23 cellular contexts compared by ENCODE assay signal in genomic region chr18:68564961-68565360, GRCh38.
DNase-seq lines count a peak whose midpoint lies in the region; FAIRE-seq and TF ChIP-seq lines count a peak whose summit lies in the region.
"Had no signal": no experiment of that assay in that cellular context is flagged by ENCODE, and none has a peak within 500 bp of the region (broad histone marks: within the 10 kb centered on the region; RNA-seq: fewer than 3 reads in every experiment).

No MANE protein-coding gene starts in this region.

- no peak for TF ChIP-seq CTCF in astrocyte (IDR thresholded peaks at IDR 0.05; ENCODE audit: insufficient read depth, low read depth, low read length)
- no peak for TF ChIP-seq CTCF in coronary artery (IDR thresholded peaks at IDR 0.05)

- no peak overlapping the region for H3K56ac ChIP-seq in mesendoderm (ENCODE audit: low read length)

- no peak overlapping the region for H3K18ac ChIP-seq in mesendoderm (ENCODE audit: low read length)

- no peaks in the 10 kb centered on the region for H3K27me3 Mint-ChIP-seq in astrocyte (ENCODE audit: low read depth, unreplicated experiment)
- H3K27me3 Mint-ChIP-seq: effector memory CD8-positive, alpha-beta T cell had no signal

- H2AK5ac ChIP-seq in mesendoderm (ENCODE audit: low read length), result no peak overlapping the region

- no peak overlapping the region for H3K4me3 ChIP-seq in astrocyte (ENCODE audit: insufficient read depth, low read depth, low read length)
- no peak overlapping the region for H3K4me3 ChIP-seq in mesendoderm (ENCODE audit: low read length)
- no peak overlapping the region for H3K4me3 ChIP-seq in coronary artery
- H3K4me3 ChIP-seq: adrenal gland, GM12878, transverse colon had no signal

- no peak overlapping the region for H3K4ac ChIP-seq in mesendoderm (ENCODE audit: low read depth, low read length)

- H2BK120ac ChIP-seq in mesendoderm (ENCODE audit: low read depth, low read length), result no peak overlapping the region

- H4K20me1 ChIP-seq in astrocyte (ENCODE audit: insufficient read depth, low read length), result no peaks in the 10 kb centered on the region

- peak; percentile 6 for DNase-seq in EH (ENCODE audit: low read depth)
- DNase-seq in NCI-H1105 treated with DMSO at 0.1 percent for 48 hours (lab: John Stamatoyannopoulos, UW), result peak; percentile 17
- peak; percentile 84 for DNase-seq in astrocyte (ENCODE audit: low read depth)
- DNase-seq in mesendoderm, result peak; percentile 12
- DNase-seq in coronary artery (ENCODE audit: low spot score), result no peak
- DNase-seq in SKM-1 treated with dmso at 0.1 percent for 144 hours (lab: John Stamatoyannopoulos, UW; ENCODE audit: unreplicated experiment), result no peak
- no peak for DNase-seq in stimulated activated CD4-positive, alpha-beta T cell treated with anti-CD3 and anti-CD28 coated beads, Interleukin-1b, Interleukin-23, amount 100 ng/mL, for 48 hours
- DNase-seq: activated CD4-positive, alpha-beta T cell treated with anti-CD3 and anti-CD28 coated beads for 4 hours; adrenal gland; Calu3; effector memory CD8-positive, alpha-beta T cell; GDM1; hippocampal formation; naive B cell; NCI-H446 treated with DMSO at 0.1 percent for 48 hours; stimulated activated naive CD4-positive, alpha-beta T cell treated with Interleukin-2 at 50 U/mL for 16 hours; transverse colon had no signal

- H4K5ac ChIP-seq in mesendoderm (ENCODE audit: low read length), result no peak overlapping the region

- H2AFZ ChIP-seq in astrocyte (ENCODE audit: low read depth, low read length), result no peak overlapping the region
- H2AFZ ChIP-seq: parathyroid adenoma had no signal

- no peak overlapping the region for H3K23ac ChIP-seq in mesendoderm (ENCODE audit: low read length)

- no peak overlapping the region for H2BK5ac ChIP-seq in mesendoderm (ENCODE audit: low read length)

- H3K27me3 ChIP-seq in astrocyte (ENCODE audit: insufficient read depth, low read length) (no peaks in the 10 kb centered on the region), mesendoderm (ENCODE audit: insufficient read depth, low read length, poor library complexity) (no peaks in the 10 kb centered on the region)
- H3K27me3 ChIP-seq: adrenal gland, transverse colon had no signal

- H3K9me3 ChIP-seq in astrocyte (ENCODE audit: insufficient read depth, low read depth, low read length), result no peaks in the 10 kb centered on the region
- H3K9me3 ChIP-seq: adrenal gland, transverse colon had no signal

- H3K79me2 ChIP-seq in astrocyte (ENCODE audit: insufficient read depth, low read length) (no peaks in the 10 kb centered on the region), mesendoderm (ENCODE audit: control insufficient read depth, insufficient read depth, low read length) (no peaks in the 10 kb centered on the region)
- H3K79me2 ChIP-seq: parathyroid adenoma had no signal

- no peak overlapping the region for H2BK15ac ChIP-seq in mesendoderm (replicated peaks; ENCODE audit: low read depth)

- no peaks in the 10 kb centered on the region for H3K79me1 ChIP-seq in mesendoderm (ENCODE audit: low read length)

- H3K4me3 Mint-ChIP-seq in astrocyte (ENCODE audit: unreplicated experiment), result no peak overlapping the region
- H3K4me3 Mint-ChIP-seq: effector memory CD8-positive, alpha-beta T cell; naive B cell had no signal

- H4K8ac ChIP-seq in mesendoderm (ENCODE audit: low read depth, low read length), result no peak overlapping the region

- no peak for FAIRE-seq in astrocyte (lab: Jason Lieb, UNC)
- FAIRE-seq: GM12878, GM19239, HTR-8/SVneo, keratinocyte, TTC549 had no signal

- no peak overlapping the region for H3K27ac Mint-ChIP-seq in astrocyte (ENCODE audit: unreplicated experiment)
- H3K27ac Mint-ChIP-seq: effector memory CD8-positive, alpha-beta T cell; naive B cell had no signal

- H3K9me3 Mint-ChIP-seq in astrocyte (ENCODE audit: unreplicated experiment), result no peaks in the 10 kb centered on the region

- H3K4me2 ChIP-seq in astrocyte (ENCODE audit: low read length) (no peak overlapping the region), mesendoderm (ENCODE audit: low read length) (no peak overlapping the region)

- H3K4me1 ChIP-seq in astrocyte (ENCODE audit: insufficient read depth, low read length), result no peaks in the 10 kb centered on the region
- H3K4me1 ChIP-seq in mesendoderm (ENCODE audit: control insufficient read depth, low read depth, low read length), result peaks cover 1% of the 10 kb centered on the region
- H3K4me1 ChIP-seq: adrenal gland, parathyroid adenoma, transverse colon had no signal

- no peak overlapping the region for H3K27ac ChIP-seq in astrocyte (ENCODE audit: low read depth, low read length)
- H3K27ac ChIP-seq in mesendoderm (ENCODE audit: low read depth, low read length), result no peak overlapping the region
- H3K27ac ChIP-seq in coronary artery, result no peak overlapping the region
- H3K27ac ChIP-seq: adrenal gland, parathyroid adenoma, transverse colon had no signal

- no peaks in the 10 kb centered on the region for H3K4me1 Mint-ChIP-seq in astrocyte (ENCODE audit: low read depth, unreplicated experiment)
- H3K4me1 Mint-ChIP-seq: naive B cell had no signal

- no peak overlapping the region for H3K9ac ChIP-seq in astrocyte (ENCODE audit: low read length)
- no peak overlapping the region for H3K9ac ChIP-seq in mesendoderm (ENCODE audit: low read length)
- H3K9ac ChIP-seq: parathyroid adenoma had no signal

- H3K36me3 ChIP-seq in astrocyte (ENCODE audit: insufficient read depth, low read length) (no peaks in the 10 kb centered on the region), mesendoderm (ENCODE audit: control insufficient read depth, insufficient read depth, low read length) (no peaks in the 10 kb centered on the region)
- H3K36me3 ChIP-seq: adrenal gland, transverse colon had no signal

- no peaks in the 10 kb centered on the region for H3K36me3 Mint-ChIP-seq in astrocyte (ENCODE audit: low read depth, unreplicated experiment)
- H3K36me3 Mint-ChIP-seq: naive B cell had no signal

- no CpG with 5 or more reads among the region's 3 CpGs for WGBS in mesendoderm (ENCODE audit: extremely low coverage, insufficient coverage, low lambda C conversion rate)

Comparison
In these comparisons a context has a peak if more than half of its experiments do, and no peak if none do; other contexts are left out.
1. DNase-seq: peak in EH (single experiment), NCI-H1105 treated with DMSO at 0.1 percent for 48 hours (single experiment), astrocyte (single experiment) and mesendoderm (single experiment); none in coronary artery (single experiment), SKM-1 treated with dmso at 0.1 percent for 144 hours (single experiment) and stimulated activated CD4-positive, alpha-beta T cell treated with anti-CD3 and anti-CD28 coated beads, Interleukin-1b, Interleukin-23, amount 100 ng/mL, for 48 hours (single experiment).